In the genomic region with DNA sequence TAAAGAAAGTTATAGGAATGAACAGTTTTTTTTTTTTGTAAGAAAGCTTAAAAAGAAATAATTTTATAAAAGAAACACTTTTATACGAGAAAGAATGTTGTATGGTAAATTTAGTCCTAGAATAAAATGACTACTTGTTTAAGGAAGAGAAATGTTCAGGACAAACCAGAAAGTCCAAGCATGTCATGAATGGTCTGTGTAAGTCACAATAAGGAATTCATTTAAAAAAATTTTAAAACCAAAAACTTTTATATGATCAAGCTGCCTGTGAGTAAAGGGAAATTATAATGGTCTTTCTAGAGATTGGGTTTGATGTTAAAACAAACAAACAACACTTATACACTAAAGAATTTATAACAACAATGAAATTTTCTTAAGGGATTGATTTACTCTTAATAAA, we compare ENCODE assay signal across 19 cellular contexts.
A peak's percentile ranks its signal among the peaks of the same experiment; 100 is the strongest.
DNase-seq lines count a peak whose midpoint lies in the region; ATAC-seq and FAIRE-seq lines count a peak whose summit lies in the region.
"Had no signal": no experiment of that assay in that cellular context is flagged by ENCODE, and none has a peak within 500 bp of the region (broad histone marks: within the 10 kb centered on the region; RNA-seq: fewer than 3 reads in every experiment).

No MANE protein-coding gene starts in this region.

- peak; percentile 67 for FAIRE-seq in frontal cortex (lab: Jason Lieb, UNC)
- FAIRE-seq: GM12892 had no signal

- ATAC-seq in HG02642 (IDR thresholded peaks at IDR 0.05; ENCODE audit: poor library complexity, unreplicated experiment) (no peak), left ventricle myocardium superior (no peak)
- ATAC-seq: Right ventricle myocardium inferior had no signal

- DNase-seq in DMS53 (lab: John Stamatoyannopoulos, UW) (peak; percentile 37), DMS53 treated with DMSO at 0.1 percent for 48 hours (lab: John Stamatoyannopoulos, UW; ENCODE audit: unreplicated experiment) (no peak), KBM-7 (peak; percentile 23), RKO (ENCODE audit: low spot score) (peak; percentile 7), frontal cortex (ENCODE audit: low spot score in 2 of 2) (no peak), cerebellar cortex (ENCODE audit: low spot score) (no peak), left ventricle myocardium superior (no peak)
- DNase-seq: 8988T; Calu3; CD4-positive, alpha-beta memory T cell; DND-41; GF-D8; NCI-H1092; NCI-H146; NCI-H2107; NCI-H526 treated with DMSO at 0.1 percent for 48 hours had no signal

- intact Hi-C loops in left ventricle myocardium superior (cut with micrococcal nuclease): no loop called here

- in situ Hi-C loops in KBM-7 (cut with MboI; ENCODE audit: low pct_unique_long_range_greater_than_20kb, low sequenced_read_pairs): no loop called here

Comparison
In these comparisons a context has a peak if more than half of its experiments do, and no peak if none do; other contexts are left out.
1. DNase-seq: peak in DMS53 (single experiment), KBM-7 (single experiment) and RKO (single experiment); none in DMS53 treated with DMSO at 0.1 percent for 48 hours (single experiment), frontal cortex (0 of 2), cerebellar cortex (single experiment) and left ventricle myocardium superior (single experiment).